In the genomic region with DNA sequence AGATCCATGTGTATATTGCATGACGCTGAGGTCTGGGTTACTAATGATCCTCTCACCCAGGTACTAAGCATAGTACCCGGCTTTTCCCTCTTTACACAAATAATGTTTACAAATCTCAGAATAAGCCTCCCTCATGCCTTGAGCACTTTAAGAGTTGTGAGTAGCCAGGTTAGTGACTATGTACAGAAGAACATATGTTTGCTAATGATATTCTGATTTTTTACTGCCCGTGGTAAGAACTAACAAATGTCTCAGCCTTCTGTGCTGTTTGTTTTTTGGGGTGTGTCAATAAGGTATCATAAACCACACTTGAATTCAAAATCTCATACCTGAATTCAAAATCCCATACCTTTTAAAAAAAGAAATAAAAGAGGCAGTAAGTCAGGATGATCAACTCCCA, we compare ENCODE assay signal across 17 cellular contexts.
"Had no signal": no experiment of that assay in that cellular context is flagged by ENCODE, and none has a peak within 500 bp of the region (broad histone marks: within the 10 kb centered on the region; RNA-seq: fewer than 3 reads in every experiment).

No MANE protein-coding gene starts in this region.

- H3K27ac ChIP-seq: ascending aorta, neural progenitor cell, pancreas, tibial nerve, vagina had no signal

- H2AFZ ChIP-seq: neural progenitor cell had no signal

- H3K9me3 Mint-ChIP-seq: activated T-cell treated with anti-CD3 and anti-CD28 coated beads, Interleukin-2, amount 50 U/mL, for 4 hours; neural progenitor cell; stimulated activated naive B cell treated with anti-CD40 and anti-IgM and Interleukin-4, amounts not matched to agents 10 μg/mL and 1 μg/mL and 100 μg/mL, for 72 hours had no signal

- H3K9ac ChIP-seq: neural progenitor cell had no signal

- DNase-seq: activated CD4-positive, alpha-beta memory T cell treated with anti-CD3 and anti-CD28 coated beads, Interleukin-2, amount 10 ng/mL, durations not matched to agents 7 days and 5 days; activated CD4-positive, alpha-beta T cell treated with anti-CD3 and anti-CD28 coated beads for 4 hours; activated effector memory CD4-positive, alpha-beta T cell treated with anti-CD3 and anti-CD28 coated beads, Interleukin-2, amount 50 U/mL, for 16 hours; activated T-cell treated with anti-CD3 and anti-CD28 coated beads, Interleukin-2, amount 50 U/mL, for 4 hours; foreskin fibroblast; glutamatergic neuron; kidney glomerular epithelial cell; pancreas; retina; stimulated activated CD4-positive, alpha-beta T cell treated with anti-CD3 and anti-CD28 coated beads, Interleukin-15, amount 100 ng/mL, for 24 hours; stimulated activated CD4-positive, alpha-beta T cell treated with anti-CD3 and anti-CD28 coated beads, Interleukin-4, amount 100 ng/mL, for 1 hour; stimulated activated naive B cell treated with anti-CD40 and anti-IgM and Interleukin-4, amounts not matched to agents 10 μg/mL and 1 μg/mL and 100 μg/mL, for 72 hours had no signal

- H3K4me3 Mint-ChIP-seq: activated CD4-positive, alpha-beta memory T cell treated with anti-CD3 and anti-CD28 coated beads, Interleukin-2, amount 10 ng/mL, durations not matched to agents 7 days and 5 days; activated T-cell treated with anti-CD3 and anti-CD28 coated beads, Interleukin-2, amount 50 U/mL, for 4 hours; neural progenitor cell; stimulated activated naive B cell treated with anti-CD40 and anti-IgM and Interleukin-4, amounts not matched to agents 10 μg/mL and 1 μg/mL and 100 μg/mL, for 72 hours had no signal

- H3K4me1 Mint-ChIP-seq: activated CD4-positive, alpha-beta memory T cell treated with anti-CD3 and anti-CD28 coated beads, Interleukin-2, amount 10 ng/mL, durations not matched to agents 7 days and 5 days; neural progenitor cell; stimulated activated naive B cell treated with anti-CD40 and anti-IgM and Interleukin-4, amounts not matched to agents 10 μg/mL and 1 μg/mL and 100 μg/mL, for 72 hours had no signal

- H3K4me2 ChIP-seq: neural progenitor cell had no signal

- H3K4me3 ChIP-seq: ascending aorta, neural progenitor cell, pancreas, tibial nerve, vagina had no signal

- H3K27me3 Mint-ChIP-seq: activated CD4-positive, alpha-beta memory T cell treated with anti-CD3 and anti-CD28 coated beads, Interleukin-2, amount 10 ng/mL, durations not matched to agents 7 days and 5 days; stimulated activated naive B cell treated with anti-CD40 and anti-IgM and Interleukin-4, amounts not matched to agents 10 μg/mL and 1 μg/mL and 100 μg/mL, for 72 hours had no signal

- H3K27me3 ChIP-seq: ascending aorta, neural progenitor cell, pancreas, tibial nerve, vagina had no signal

- H3K9me3 ChIP-seq: ascending aorta, pancreas, tibial nerve, vagina had no signal

- H3K27ac Mint-ChIP-seq: activated CD4-positive, alpha-beta memory T cell treated with anti-CD3 and anti-CD28 coated beads, Interleukin-2, amount 10 ng/mL, durations not matched to agents 7 days and 5 days; neural progenitor cell had no signal

- H3K4me1 ChIP-seq: ascending aorta, neural progenitor cell, pancreas, tibial nerve, vagina had no signal

- H3K36me3 ChIP-seq: neural progenitor cell, pancreas had no signal

- ATAC-seq: activated T-cell treated with anti-CD3 and anti-CD28 coated beads, Interleukin-2, amount 50 U/mL, for 4 hours; pancreas; SK-N-SH treated with all-trans-retinoic acid at 6 μM for 48 hours; stimulated activated naive B cell treated with anti-CD40 and anti-IgM and Interleukin-4, amounts not matched to agents 10 μg/mL and 1 μg/mL and 100 μg/mL, for 72 hours had no signal
